In the genomic region with DNA sequence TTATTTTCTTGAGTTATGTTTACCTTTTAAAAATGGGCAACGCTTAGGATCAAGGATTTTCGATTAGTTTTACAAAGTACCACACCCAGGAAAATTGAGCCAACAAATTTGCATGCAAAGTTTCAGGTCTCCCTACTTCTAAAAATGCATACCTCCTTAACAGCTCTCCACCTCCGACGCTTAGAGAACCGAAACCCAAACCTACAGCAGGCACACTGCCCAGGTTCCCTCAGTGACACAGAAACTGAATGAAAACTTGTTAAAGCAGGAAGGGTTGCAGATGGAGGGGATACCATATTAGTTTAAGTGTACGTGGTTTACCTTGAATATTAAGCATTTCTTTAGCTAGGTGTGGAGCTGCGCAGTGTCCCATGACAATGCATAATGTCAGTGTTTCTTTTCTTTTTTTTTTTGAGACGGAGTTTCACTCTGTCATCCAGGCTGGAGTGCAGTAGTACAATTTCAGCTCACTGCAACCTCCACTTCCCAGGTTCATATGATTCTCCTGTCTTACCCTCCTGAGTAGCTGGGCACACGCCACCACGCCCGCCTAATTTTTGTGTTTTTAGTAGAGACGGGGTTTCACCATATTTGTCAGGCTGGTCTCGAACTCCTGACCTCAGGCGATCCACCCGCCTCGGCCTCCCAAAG, we compare ENCODE assay signal across 9 cellular contexts. TPM values are rescaled to one million over a fixed set of nuclear protein-coding genes. Genes with fewer than 3 reads are reported as not detected.
DNase-seq lines count a peak whose midpoint lies in the region; ATAC-seq and TF ChIP-seq lines count a peak whose summit lies in the region.
"Had no signal": no experiment of that assay in that cellular context is flagged by ENCODE, and none has a peak within 500 bp of the region (broad histone marks: within the 10 kb centered on the region; RNA-seq: fewer than 3 reads in every experiment).

No MANE protein-coding gene starts in this region.

- no peaks in the 10 kb centered on the region for H3K9me3 ChIP-seq in OCI-LY3 (ENCODE audit: insufficient read depth, low read length)
- H3K9me3 ChIP-seq in naive thymus-derived CD4-positive, alpha-beta T cell (ENCODE audit: control insufficient read depth in 2 of 3, low read length in 3 of 3): no peaks in the 10 kb centered on the region

- peaks cover 47% of the 10 kb centered on the region for H3K27me3 ChIP-seq in OCI-LY3 (ENCODE audit: low read depth, low read length)
- no peaks in the 10 kb centered on the region for H3K27me3 ChIP-seq in naive thymus-derived CD4-positive, alpha-beta T cell (ENCODE audit: control insufficient read depth in 2 of 2, insufficient read depth in 2 of 2, low read length in 2 of 2)

- POLR2A ChIA-PET in naive thymus-derived CD4-positive, alpha-beta T cell (lab: Charles Lee): interaction anchor here (0.6 to 1.5 kb wide), 4 partner anchors 8 to 1410 kb away, joined by 3 to 4 read pairs (median 3); no protein-coding TSS in a partner anchor

- H3K27ac Mint-ChIP-seq in naive thymus-derived CD4-positive, alpha-beta T cell: peak overlapping the region; percentile 2 to 99 (median 52)

- H3K36me3 Mint-ChIP-seq in naive thymus-derived CD4-positive, alpha-beta T cell: peaks cover 0 to 21% (median 0%) of the 10 kb centered on the region in 5 donors

- DNase-seq in naive thymus-derived CD4-positive, alpha-beta T cell: no peak
- no peak for DNase-seq in occipital lobe (lab: John Stamatoyannopoulos, UW)
- DNase-seq in Right ventricle myocardium inferior (ENCODE audit: missing footprints): no peak
- DNase-seq in NCI-H446 treated with DMSO at 0.1 percent for 48 hours (lab: John Stamatoyannopoulos, UW): no peak
- DNase-seq in AG08396 (ENCODE audit: low spot score): no peak

- H3K4me2 ChIP-seq in OCI-LY3 (ENCODE audit: low read length): peak overlapping the region; percentile 64
- H3K4me2 ChIP-seq: PC-9 had no signal

- H3K79me2 ChIP-seq in OCI-LY3 (ENCODE audit: low read length): peaks cover 20% of the 10 kb centered on the region

- H3K9ac ChIP-seq in OCI-LY3 (ENCODE audit: low read length): no peak overlapping the region

- CTCF ChIA-PET in naive thymus-derived CD4-positive, alpha-beta T cell (lab: Charles Lee): interaction anchor here (1.6 kb wide), 1 partner anchor 94 kb away, joined by 7 read pairs; no protein-coding TSS in a partner anchor

- peak overlapping the region; percentile 29 to 92 (median 57) for H3K4me3 Mint-ChIP-seq in naive thymus-derived CD4-positive, alpha-beta T cell

- H3K9me3 Mint-ChIP-seq in naive thymus-derived CD4-positive, alpha-beta T cell: peaks cover 0 to 4% (median 0%) of the 10 kb centered on the region in 11 donors

- peaks cover 40% of the 10 kb centered on the region for H3K4me1 ChIP-seq in OCI-LY3 (ENCODE audit: low read length)
- peaks cover 24 to 36% of the 10 kb centered on the region in 2 donors for H3K4me1 ChIP-seq in naive thymus-derived CD4-positive, alpha-beta T cell (ENCODE audit: control insufficient read depth in 2 of 2, insufficient read depth in 2 of 2, low read length in 2 of 2)

- intact Hi-C loops in naive thymus-derived CD4-positive, alpha-beta T cell (cut with micrococcal nuclease): loop anchor here in 1 of 2 donors (10.0 kb wide), 1 partner anchor 861 kb away; the partner anchor contains the start of gene TARS1
- intact Hi-C loops in Right ventricle myocardium inferior (cut with DNase I): no loop called here

- peak overlapping the region; percentile 50 for H3K4me3 ChIP-seq in OCI-LY3 (ENCODE audit: low read length)
- H3K4me3 ChIP-seq in naive thymus-derived CD4-positive, alpha-beta T cell (ENCODE audit: low read length): peak overlapping the region; percentile 13
- H3K4me3 ChIP-seq: PC-9 had no signal

- H3K27me3 Mint-ChIP-seq in naive thymus-derived CD4-positive, alpha-beta T cell: peaks cover 0 to 2% (median 0%) of the 10 kb centered on the region in 5 donors

- peaks cover 40 to 69% (median 58%) of the 10 kb centered on the region in 7 donors for H3K4me1 Mint-ChIP-seq in naive thymus-derived CD4-positive, alpha-beta T cell

- peak overlapping the region; percentile 22; the same call in 1 of the 2 replicates for H3K27ac ChIP-seq in OCI-LY3 (ENCODE audit: low read length)
- no peak overlapping the region for H3K27ac ChIP-seq in naive thymus-derived CD4-positive, alpha-beta T cell (ENCODE audit: low read depth, low read length)
- H3K27ac ChIP-seq: PC-9 had no signal

- TF ChIP-seq CTCF in OCI-LY3 (IDR thresholded peaks at IDR 0.05; ENCODE audit: low read depth, low read length): no peak

- no peak overlapping the region for H2AFZ ChIP-seq in OCI-LY3 (ENCODE audit: low read depth, low read length)
- H2AFZ ChIP-seq: PC-9 had no signal

- peaks cover 27% of the 10 kb centered on the region for H4K20me1 ChIP-seq in OCI-LY3 (ENCODE audit: insufficient read depth, low read length)

- peaks cover 3% of the 10 kb centered on the region for H3K36me3 ChIP-seq in OCI-LY3 (replicated peaks; ENCODE audit: low read depth, low read length)
- H3K36me3 ChIP-seq in naive thymus-derived CD4-positive, alpha-beta T cell (ENCODE audit: control insufficient read depth in 2 of 3, insufficient read depth in 3 of 3, low read length in 3 of 3): peaks cover 0 to 6% (median 0%) of the 10 kb centered on the region in 3 experiments

- peak; percentile 61 for ATAC-seq in GM19025 (IDR thresholded peaks at IDR 0.05; ENCODE audit: low read depth, unreplicated experiment)
- peak; percentile 69 for ATAC-seq in HG02798 (IDR thresholded peaks at IDR 0.05; ENCODE audit: poor library complexity, unreplicated experiment)
- ATAC-seq in naive thymus-derived CD4-positive, alpha-beta T cell: no peak
- ATAC-seq in Right ventricle myocardium inferior: no peak

RNA-seq across cellular contexts. Expression of gene SUB1, which starts 1.6 kb away (rescaled TPM):
- 100 to 1,000 TPM; 187 to 388 (median 285) TPM for total RNA-seq in naive thymus-derived CD4-positive, alpha-beta T cell
- polyA plus RNA-seq in naive thymus-derived CD4-positive, alpha-beta T cell: 100 to 1,000 TPM; 383 to 571 TPM
- total RNA-seq in occipital lobe (346 TPM), Right ventricle myocardium inferior (187 TPM)

Comparison
In these comparisons a context has a peak if more than half of its experiments do, and no peak if none do; other contexts are left out.
1. ATAC-seq: peak in GM19025 (single experiment) and HG02798 (single experiment); none in naive thymus-derived CD4-positive, alpha-beta T cell (single experiment) and Right ventricle myocardium inferior (single experiment).